Comparison of ENCODE assay signal across 20 cellular contexts in genomic region chr6:24971067-24971466, GRCh38.
"Had no signal": no experiment of that assay in that cellular context is flagged by ENCODE, and none has a peak within 500 bp of the region (broad histone marks: within the 10 kb centered on the region; RNA-seq: fewer than 3 reads in every experiment).

No MANE protein-coding gene starts in this region.

- H3K27ac ChIP-seq: epithelial cell of prostate, esophagus muscularis mucosa, gastrocnemius medialis, heart right ventricle, left ventricle myocardium inferior, lower lobe of right lung, psoas muscle, right lobe of liver, thoracic aorta, transverse colon had no signal

- H3K27ac Mint-ChIP-seq: nephron progenitor cell; stimulated activated naive B cell treated with anti-CD40 and anti-IgM and Interleukin-4, amounts not matched to agents 10 μg/mL and 1 μg/mL and 100 μg/mL, for 72 hours had no signal

- H3K4me3 ChIP-seq: esophagus muscularis mucosa, gastrocnemius medialis, heart right ventricle, left ventricle myocardium inferior, lower lobe of right lung, psoas muscle, right lobe of liver, thoracic aorta, transverse colon had no signal

- FAIRE-seq: keratinocyte had no signal

- DNase-seq: effector memory CD4-positive, alpha-beta T cell; gastrocnemius medialis; heart right ventricle; left ventricle myocardium inferior; lower lobe of right lung; mesenchymal stem cell; midbrain; nephron progenitor cell; psoas muscle; retina; right lobe of liver; stimulated activated CD4-positive, alpha-beta T cell treated with anti-CD3 and anti-CD28 coated beads, Interleukin-4, amount 100 ng/mL, for 1 hour; stimulated activated CD8-positive, alpha-beta memory T cell treated with anti-CD3 and anti-CD28 coated beads, Interleukin-4, amount 100 ng/mL, for 48 hours; stimulated activated naive B cell treated with anti-CD40 and anti-IgM and Interleukin-4, amounts not matched to agents 10 μg/mL and 1 μg/mL and 100 μg/mL, for 72 hours; stimulated activated naive CD8-positive, alpha-beta T cell treated with anti-CD3 and anti-CD28 coated beads, Interleukin-15, amount 100 ng/mL, for 72 hours; transverse colon had no signal

- H3K36me3 ChIP-seq: esophagus muscularis mucosa, gastrocnemius medialis, heart right ventricle, left ventricle myocardium inferior, lower lobe of right lung, right lobe of liver, thoracic aorta, transverse colon had no signal

- H3K27me3 Mint-ChIP-seq: stimulated activated naive B cell treated with anti-CD40 and anti-IgM and Interleukin-4, amounts not matched to agents 10 μg/mL and 1 μg/mL and 100 μg/mL, for 72 hours; stimulated activated naive CD8-positive, alpha-beta T cell treated with anti-CD3 and anti-CD28 coated beads, Interleukin-15, amount 100 ng/mL, for 72 hours had no signal

- H3K27me3 ChIP-seq: esophagus muscularis mucosa, gastrocnemius medialis, heart right ventricle, right lobe of liver, transverse colon had no signal

- ATAC-seq: gastrocnemius medialis; heart right ventricle; lower lobe of right lung; psoas muscle; stimulated activated naive B cell treated with anti-CD40 and anti-IgM and Interleukin-4, amounts not matched to agents 10 μg/mL and 1 μg/mL and 100 μg/mL, for 72 hours; stimulated activated naive CD8-positive, alpha-beta T cell treated with anti-CD3 and anti-CD28 coated beads, Interleukin-15, amount 100 ng/mL, for 72 hours had no signal

- H3K9me3 Mint-ChIP-seq: nephron progenitor cell; stimulated activated naive CD8-positive, alpha-beta T cell treated with anti-CD3 and anti-CD28 coated beads, Interleukin-15, amount 100 ng/mL, for 72 hours had no signal

- H3K4me1 Mint-ChIP-seq: nephron progenitor cell had no signal

- H3K4me3 Mint-ChIP-seq: nephron progenitor cell; stimulated activated naive B cell treated with anti-CD40 and anti-IgM and Interleukin-4, amounts not matched to agents 10 μg/mL and 1 μg/mL and 100 μg/mL, for 72 hours; stimulated activated naive CD8-positive, alpha-beta T cell treated with anti-CD3 and anti-CD28 coated beads, Interleukin-15, amount 100 ng/mL, for 72 hours had no signal

- H3K9me3 ChIP-seq: esophagus muscularis mucosa, gastrocnemius medialis, heart right ventricle, left ventricle myocardium inferior, lower lobe of right lung, psoas muscle, right lobe of liver, thoracic aorta, transverse colon had no signal

- H3K4me1 ChIP-seq: esophagus muscularis mucosa, gastrocnemius medialis, left ventricle myocardium inferior, lower lobe of right lung, psoas muscle, right lobe of liver, transverse colon had no signal
